In genomic region chr14:102738373-102739189, GRCh38 we compare ENCODE assay signal across 21 cellular contexts. TPM values are rescaled to one million over a fixed set of nuclear protein-coding genes. Genes with fewer than 3 reads are reported as not detected.
DNase-seq lines count a peak whose midpoint lies in the region; ATAC-seq, FAIRE-seq and TF ChIP-seq lines count a peak whose summit lies in the region.
"Had no signal": no experiment of that assay in that cellular context is flagged by ENCODE, and none has a peak within 500 bp of the region (broad histone marks: within the 10 kb centered on the region; RNA-seq: fewer than 3 reads in every experiment).

No MANE protein-coding gene starts in this region.

- H3K4me3 ChIP-seq in GM23338 (no peak overlapping the region), HepG2 (replicated peaks in 1 of 3; ENCODE audit: insufficient read depth in 1 of 3, low read depth in 2 of 3, low read length in 3 of 3) (no peak overlapping the region), osteoblast (ENCODE audit: insufficient read depth, low read length) (no peak overlapping the region)
- H3K4me3 ChIP-seq: GM12878, HAP-1, SJSA1 had no signal

- H3K27ac ChIP-seq in GM23338 (ENCODE audit: low read depth) (no peak overlapping the region), HepG2 (ENCODE audit: extremely low read length, insufficient read depth, low read length) (no peak overlapping the region), osteoblast (ENCODE audit: low read depth, low read length) (no peak overlapping the region)
- H3K27ac ChIP-seq: SJSA1 had no signal

- no peak for DNase-seq in GM23338 (ENCODE audit: low spot score)
- no peak for DNase-seq in HepG2 (ENCODE audit: low spot score)
- DNase-seq in osteoblast (ENCODE audit: insufficient read length, low spot score, missing footprints) = peak; percentile 34
- no peak for DNase-seq in activated CD8-positive, alpha-beta memory T cell treated with anti-CD3 and anti-CD28 coated beads, Interleukin-2, amount 10 ng/mL, durations not matched to agents 7 days and 5 days
- no peak for DNase-seq in NAMALWA (ENCODE audit: low spot score)
- DNase-seq: CD4-positive, alpha-beta memory T cell; DMS153; EL; KBM-7; NCI-H1105 treated with DMSO at 0.1 percent for 48 hours; NCI-H187 treated with DMSO at 0.1 percent for 48 hours; NCI-H226; NCI-H524 treated with DMSO at 0.1 percent for 48 hours; PC-3 had no signal

- H2AFZ ChIP-seq in GM23338 = no peak overlapping the region
- no peak overlapping the region for H2AFZ ChIP-seq in HepG2 (ENCODE audit: low read length)
- H2AFZ ChIP-seq in osteoblast (ENCODE audit: low read length) = no peak overlapping the region

- BruUV-seq in HepG2 (replicated peaks; lab: Mats Ljungman, UMichigan) = no TSS peak

- no peak overlapping the region for H3K4me2 ChIP-seq in GM23338
- H3K4me2 ChIP-seq in HepG2 (ENCODE audit: low read depth, low read length) = no peak overlapping the region
- H3K4me2 ChIP-seq in osteoblast (ENCODE audit: insufficient read depth, low read length) = no peak overlapping the region

- peaks cover 30% of the 10 kb centered on the region for H3K9me3 Mint-ChIP-seq in GM23338
- no peaks in the 10 kb centered on the region for H3K9me3 Mint-ChIP-seq in activated T-helper 17 cell treated with anti-CD3 and anti-CD28 coated beads, Interleukin-2, amount 50 U/mL, for 72 hours
- peaks cover 5% of the 10 kb centered on the region for H3K9me3 Mint-ChIP-seq in activated CD8-positive, alpha-beta memory T cell treated with anti-CD3 and anti-CD28 coated beads, Interleukin-2, amount 10 ng/mL, durations not matched to agents 7 days and 5 days (ENCODE audit: low read depth)

- no peaks in the 10 kb centered on the region for H3K79me2 ChIP-seq in GM23338 (replicated peaks; ENCODE audit: insufficient read depth)
- no peaks in the 10 kb centered on the region for H3K79me2 ChIP-seq in HepG2 (ENCODE audit: insufficient read depth, low read length)
- H3K79me2 ChIP-seq in osteoblast (ENCODE audit: insufficient read depth, low read length) = no peaks in the 10 kb centered on the region

- POLR2A ChIA-PET in HepG2 (lab: Yijun Ruan, JAX) = no interaction called here

- peaks cover 9% of the 10 kb centered on the region for H3K27me3 Mint-ChIP-seq in GM23338 (ENCODE audit: insufficient read depth, low read depth, poor library complexity)
- no peaks in the 10 kb centered on the region for H3K27me3 Mint-ChIP-seq in activated T-helper 17 cell treated with anti-CD3 and anti-CD28 coated beads, Interleukin-2, amount 50 U/mL, for 72 hours
- H3K27me3 Mint-ChIP-seq in activated CD8-positive, alpha-beta memory T cell treated with anti-CD3 and anti-CD28 coated beads, Interleukin-2, amount 10 ng/mL, durations not matched to agents 7 days and 5 days = no peaks in the 10 kb centered on the region
- H3K27me3 Mint-ChIP-seq: CD4-positive, alpha-beta memory T cell had no signal

- WGBS in HepG2 (ENCODE audit: low lambda C conversion rate) = 100% methylated on average over 3 of the region's 11 CpGs

- no peak for TF ChIP-seq CTCF in GM23338 (conservative IDR thresholded peaks at IDR 0.05; ENCODE audit: low read depth in 2 of 2)
- no peak for TF ChIP-seq CTCF in HepG2 (CRISPR knock-in tag; IDR thresholded peaks at IDR 0.05)
- no peak for TF ChIP-seq CTCF in osteoblast (IDR thresholded peaks at IDR 0.05; ENCODE audit: extremely low read depth, low read depth, low read length)

- in situ Hi-C loops in HepG2 (cut with HindIII; ENCODE audit: extremely low pct_ligation_motif_present, low pct_unique_long_range_greater_than_20kb) = no loop called here

- TF ChIP-seq RAD21 in HepG2 (CRISPR knock-in tag; IDR thresholded peaks at IDR 0.05) = no peak

- no peaks in the 10 kb centered on the region for H3K9me2 ChIP-seq in GM23338 (ENCODE audit: insufficient read depth)

- H3K9me3 ChIP-seq in HepG2 (ENCODE audit: low read length) = no peaks in the 10 kb centered on the region
- H3K9me3 ChIP-seq in osteoblast (ENCODE audit: low read depth, low read length) = no peaks in the 10 kb centered on the region

- no peak for TF ChIP-seq EP300 in HepG2 (IDR thresholded peaks at IDR 0.05; ENCODE audit: low read depth in 2 of 2, low read length in 2 of 2)
- TF ChIP-seq EP300 in HepG2 (CRISPR knock-in tag; IDR thresholded peaks at IDR 0.05; ENCODE audit: borderline replicate concordance) = no peak

- H3K27me3 ChIP-seq in GM23338 (ENCODE audit: insufficient read depth) (no peaks in the 10 kb centered on the region), HepG2 (ENCODE audit: control insufficient read depth in 1 of 2, insufficient read depth in 2 of 2, low read length in 2 of 2) (no peaks in the 10 kb centered on the region), osteoblast (ENCODE audit: insufficient read depth, low read length) (no peaks in the 10 kb centered on the region)
- H3K27me3 ChIP-seq: SJSA1 had no signal

- H3K36me3 Mint-ChIP-seq in GM23338 (ENCODE audit: low read depth) = peaks cover 21% of the 10 kb centered on the region
- peaks cover 5% of the 10 kb centered on the region for H3K36me3 Mint-ChIP-seq in activated T-helper 17 cell treated with anti-CD3 and anti-CD28 coated beads, Interleukin-2, amount 50 U/mL, for 72 hours (ENCODE audit: low read depth)
- peaks cover 10% of the 10 kb centered on the region for H3K36me3 Mint-ChIP-seq in activated CD8-positive, alpha-beta memory T cell treated with anti-CD3 and anti-CD28 coated beads, Interleukin-2, amount 10 ng/mL, durations not matched to agents 7 days and 5 days

- TF ChIP-seq POLR2A in HepG2 (IDR thresholded peaks at IDR 0.05; ENCODE audit: insufficient read depth in 1 of 2, low read depth in 2 of 2, low read length in 2 of 2) = no peak

- no peak overlapping the region for H3K9ac ChIP-seq in HepG2 (ENCODE audit: insufficient read depth, low read depth, low read length)

- H3K4me1 ChIP-seq in GM23338 (ENCODE audit: insufficient read depth) (no peaks in the 10 kb centered on the region), HepG2 (ENCODE audit: insufficient read depth, low read length) (no peaks in the 10 kb centered on the region), osteoblast (ENCODE audit: insufficient read depth, low read length) (no peaks in the 10 kb centered on the region)
- H3K4me1 ChIP-seq: HAP-1, SJSA1 had no signal

- no peaks in the 10 kb centered on the region for H4K20me1 ChIP-seq in GM23338 (replicated peaks; ENCODE audit: insufficient read depth)
- no peaks in the 10 kb centered on the region for H4K20me1 ChIP-seq in HepG2 (ENCODE audit: insufficient read depth, low read length)
- no peaks in the 10 kb centered on the region for H4K20me1 ChIP-seq in osteoblast (ENCODE audit: insufficient read depth, low read length)

- no peak overlapping the region for H3K27ac Mint-ChIP-seq in GM23338
- peak overlapping the region; percentile 52 for H3K27ac Mint-ChIP-seq in activated T-helper 17 cell treated with anti-CD3 and anti-CD28 coated beads, Interleukin-2, amount 50 U/mL, for 72 hours
- H3K27ac Mint-ChIP-seq in activated CD8-positive, alpha-beta memory T cell treated with anti-CD3 and anti-CD28 coated beads, Interleukin-2, amount 10 ng/mL, durations not matched to agents 7 days and 5 days = no peak overlapping the region

- H3K36me3 ChIP-seq in GM23338 (ENCODE audit: insufficient read depth) = no peaks in the 10 kb centered on the region; the same call in 1 of the 2 replicates
- peaks cover 3 to 8% of the 10 kb centered on the region in 2 experiments; a peak in 1 of 5 replicates for H3K36me3 ChIP-seq in HepG2 (replicated peaks in 1 of 2; ENCODE audit: control insufficient read depth in 1 of 2, insufficient read depth in 2 of 2, low read length in 2 of 2)
- H3K36me3 ChIP-seq in osteoblast (ENCODE audit: insufficient read depth, low read length) = no peaks in the 10 kb centered on the region
- H3K36me3 ChIP-seq: HAP-1 had no signal

- CTCF ChIA-PET in HepG2 (lab: Yijun Ruan, JAX; ENCODE audit: low intra/inter-chr PET ratio, low total read pairs) = no interaction called here
- CTCF ChIA-PET in activated CD8-positive, alpha-beta memory T cell treated with anti-CD3 and anti-CD28 coated beads, Interleukin-2, amount 10 ng/mL, durations not matched to agents 7 days and 5 days (lab: Charles Lee) = no interaction called here

- ATAC-seq in GM23338 (peak; percentile 20), HepG2 (peak; percentile 13; the same call in 2 of the 3 replicates), HG03139 (IDR thresholded peaks at IDR 0.05; ENCODE audit: unreplicated experiment) (no peak), GM18502 (IDR thresholded peaks at IDR 0.05; ENCODE audit: poor library complexity, unreplicated experiment) (no peak)
- ATAC-seq in activated T-helper 17 cell treated with anti-CD3 and anti-CD28 coated beads, Interleukin-2, amount 50 U/mL, for 72 hours (replicated peaks) = no peak
- ATAC-seq in activated CD8-positive, alpha-beta memory T cell treated with anti-CD3 and anti-CD28 coated beads, Interleukin-2, amount 10 ng/mL, durations not matched to agents 7 days and 5 days = no peak
- ATAC-seq: PC-3 had no signal

- intact Hi-C loops in HepG2 (cut with micrococcal nuclease; ENCODE audit: unreplicated experiment) = no loop called here

- H3K4me3 Mint-ChIP-seq in GM23338 = no peak overlapping the region
- H3K4me3 Mint-ChIP-seq in activated T-helper 17 cell treated with anti-CD3 and anti-CD28 coated beads, Interleukin-2, amount 50 U/mL, for 72 hours = no peak overlapping the region
- H3K4me3 Mint-ChIP-seq in activated CD8-positive, alpha-beta memory T cell treated with anti-CD3 and anti-CD28 coated beads, Interleukin-2, amount 10 ng/mL, durations not matched to agents 7 days and 5 days = no peak overlapping the region
- H3K4me3 Mint-ChIP-seq: CD4-positive, alpha-beta memory T cell had no signal

- FAIRE-seq in HepG2 (lab: Jason Lieb, UNC) = no peak
- FAIRE-seq: A204.1, GM12878 had no signal

- H3F3A ChIP-seq in GM23338 (replicated peaks; ENCODE audit: low read depth) = no peaks in the 10 kb centered on the region

- no peaks in the 10 kb centered on the region for H3K4me1 Mint-ChIP-seq in GM23338
- no peaks in the 10 kb centered on the region for H3K4me1 Mint-ChIP-seq in activated T-helper 17 cell treated with anti-CD3 and anti-CD28 coated beads, Interleukin-2, amount 50 U/mL, for 72 hours
- no peaks in the 10 kb centered on the region for H3K4me1 Mint-ChIP-seq in activated CD8-positive, alpha-beta memory T cell treated with anti-CD3 and anti-CD28 coated beads, Interleukin-2, amount 10 ng/mL, durations not matched to agents 7 days and 5 days

RNA-seq across cellular contexts. Expression of gene TRAF3, which starts 38.7 kb away (rescaled TPM):
- 9.3 and 10.8 TPM in 2 replicates for total RNA-seq in GM23338 (2014; rRNA removed; shearing (Covaris generic))
- polyA plus RNA-seq in GM23338 (2016; fragmentation: Nextera tagmentation; extraction: Ambion mirVana) (3.5 and 3.7 TPM in 2 replicates), HepG2 (2011; rRNA removed) (6.9 and 7.2 TPM in 2 replicates)
- total RNA-seq in activated T-helper 17 cell treated with anti-CD3 and anti-CD28 coated beads, Interleukin-2, amount 50 U/mL, for 72 hours = 100 to 1,000 TPM in 1 of 2 donors, 10 to 100 TPM in 1; 61.7 to 133 TPM
- total RNA-seq in HepG2 (2016; rRNA removed; fragmentation: Illumina TruSeq; extraction: Trizol) (12.2 and 13.0 TPM in 2 replicates), osteoblast (19.5 and 23.3 TPM in 2 replicates)
- total RNA-seq in HepG2 (2016; cell fraction: cytosol; rRNA removed; fragmentation: Illumina TruSeq; extraction: Trizol; ENCODE audit: low read depth) = 45.5 and 46.6 TPM in 2 replicates
- 10.7 and 11.9 TPM in 2 replicates for total RNA-seq in HepG2 (2016; cell fraction: insoluble cytoplasmic fraction; rRNA removed; fragmentation: Illumina TruSeq; extraction: Trizol)
- total RNA-seq in HepG2 (2016; cell fraction: membrane; rRNA removed; fragmentation: Illumina TruSeq; extraction: Trizol) = 36.3 and 37.0 TPM in 2 replicates
- 8.7 and 9.5 TPM in 2 replicates for total RNA-seq in HepG2 (2016; cell fraction: nucleus; rRNA removed; fragmentation: Illumina TruSeq; extraction: Trizol)
- polyA plus RNA-seq in HepG2 (2011; cell fraction: cytosol; rRNA removed) = 6.0 and 6.8 TPM in 2 replicates
- polyA plus RNA-seq in HepG2 (2011; cell fraction: nucleus; rRNA removed) = 8.0 and 8.4 TPM in 2 replicates
- polyA plus RNA-seq in HepG2 (2012) = 5.3 and 5.6 TPM in 2 replicates
- 11.1 and 11.2 TPM in 2 replicates for polyA plus RNA-seq in HepG2 (2016; cell fraction: cytosol; fragmentation: Illumina TruSeq; extraction: Trizol; ENCODE audit: low read depth)
- 7.7 and 10.1 TPM in 2 replicates for polyA plus RNA-seq in HepG2 (2016; cell fraction: insoluble cytoplasmic fraction; fragmentation: Illumina TruSeq; extraction: Trizol; ENCODE audit: low read depth)
- polyA plus RNA-seq in HepG2 (2016; cell fraction: membrane; fragmentation: Illumina TruSeq; extraction: Trizol; ENCODE audit: low read depth) = 15.8 and 17.5 TPM in 2 replicates
- 11.6 and 12.0 TPM in 2 replicates for polyA plus RNA-seq in HepG2 (2016; cell fraction: nucleus; fragmentation: Illumina TruSeq; extraction: Trizol; ENCODE audit: insufficient read depth, low read depth)
- polyA minus RNA-seq in HepG2 (2011; rRNA and poly(A)+ RNA removed; ENCODE audit: low replicate concordance) = 21.0 and 40.5 TPM in 2 replicates
- polyA minus RNA-seq in HepG2 (2011; cell fraction: cytosol; rRNA and poly(A)+ RNA removed) = 7.8 and 9.1 TPM in 2 replicates
- polyA minus RNA-seq in HepG2 (2011; cell fraction: nucleus; rRNA and poly(A)+ RNA removed) = 6.8 and 11.8 TPM in 2 replicates
- total RNA-seq in activated CD8-positive, alpha-beta memory T cell treated with anti-CD3 and anti-CD28 coated beads, Interleukin-2, amount 10 ng/mL, durations not matched to agents 7 days and 5 days = 10 to 100 TPM; 49.5 to 78.1 TPM

Comparison
In these comparisons a context has a peak if more than half of its experiments do, and no peak if none do; other contexts are left out.
1. ATAC-seq: peak in GM23338 (single experiment) and HepG2 (single experiment); none in activated T-helper 17 cell treated with anti-CD3 and anti-CD28 coated beads, Interleukin-2, amount 50 U/mL, for 72 hours (single experiment), HG03139 (single experiment), GM18502 (single experiment) and activated CD8-positive, alpha-beta memory T cell treated with anti-CD3 and anti-CD28 coated beads, Interleukin-2, amount 10 ng/mL, durations not matched to agents 7 days and 5 days (single experiment).